Comparison of ENCODE assay signal across 24 cellular contexts in genomic region chr7:2086229-2086628, GRCh38.
"Had no signal": no experiment of that assay in that cellular context is flagged by ENCODE, and none has a peak within 500 bp of the region (broad histone marks: within the 10 kb centered on the region; RNA-seq: fewer than 3 reads in every experiment).

No MANE protein-coding gene starts in this region.

- ATAC-seq: activated CD8-positive, alpha-beta T cell treated with anti-CD3 and anti-CD28 coated beads, Interleukin-2, amount 10 ng/mL, durations not matched to agents 7 days and 5 days; T-helper 17 cell; WTC11 had no signal

- H3K9me3 ChIP-seq: adrenal gland, neutrophil, suprapubic skin had no signal

- H3K36me3 ChIP-seq: adrenal gland, cardiac muscle cell had no signal

- H3K4me3 ChIP-seq: adrenal gland, cardiac muscle cell, coronary artery, skin epidermis, suprapubic skin had no signal

- H3K4me1 ChIP-seq: adrenal gland, parathyroid adenoma, suprapubic skin had no signal

- H3K9me3 Mint-ChIP-seq: activated naive CD4-positive, alpha-beta T cell treated with anti-CD3 and anti-CD28 coated beads, Interleukin-2, amount 50 U/mL, for 24 hours; naive B cell; WTC11 had no signal

- H3K4me3 Mint-ChIP-seq: activated CD8-positive, alpha-beta T cell treated with anti-CD3 and anti-CD28 coated beads, Interleukin-2, amount 10 ng/mL, durations not matched to agents 7 days and 5 days; activated naive CD4-positive, alpha-beta T cell treated with anti-CD3 and anti-CD28 coated beads, Interleukin-2, amount 50 U/mL, for 24 hours; naive B cell; T-helper 17 cell; WTC11 had no signal

- H3K27me3 Mint-ChIP-seq: activated naive CD4-positive, alpha-beta T cell treated with anti-CD3 and anti-CD28 coated beads, Interleukin-2, amount 50 U/mL, for 24 hours; naive B cell; T-helper 17 cell had no signal

- DNase-seq: activated CD4-positive, alpha-beta T cell treated with anti-CD3 and anti-CD28 coated beads for 48 hours; activated CD8-positive, alpha-beta memory T cell treated with anti-CD3 and anti-CD28 coated beads, Interleukin-2, amount 50 U/mL, for 4 hours; activated CD8-positive, alpha-beta T cell treated with anti-CD3 and anti-CD28 coated beads, Interleukin-2, amount 10 ng/mL, durations not matched to agents 7 days and 5 days; activated effector memory CD4-positive, alpha-beta T cell treated with anti-CD3 and anti-CD28 coated beads, Interleukin-2, amount 50 U/mL, for 16 hours; activated T-cell treated with anti-CD3 and anti-CD28 coated beads, Interleukin-2, amount 50 U/mL, for 48 hours; adrenal gland; foreskin fibroblast; glutamatergic neuron; kidney glomerular epithelial cell; naive B cell; retina; stimulated activated CD4-positive, alpha-beta T cell treated with anti-CD3 and anti-CD28 coated beads, Interleukin-15, amount 100 ng/mL, for 24 hours; stimulated activated CD4-positive, alpha-beta T cell treated with anti-CD3 and anti-CD28 coated beads, Interleukin-4, amount 100 ng/mL, for 1 hour; stimulated activated naive CD4-positive, alpha-beta T cell treated with Interleukin-2 at 50 U/mL for 16 hours; T-helper 17 cell; trophoblast cell had no signal

- H3K27me3 ChIP-seq: adrenal gland, cardiac muscle cell, neutrophil, suprapubic skin had no signal

- H3K4me1 Mint-ChIP-seq: WTC11 had no signal

- H3K27ac ChIP-seq: adrenal gland, cardiac muscle cell, coronary artery, neutrophil, parathyroid adenoma, skin epidermis, suprapubic skin had no signal

- H3K27ac Mint-ChIP-seq: activated CD8-positive, alpha-beta T cell treated with anti-CD3 and anti-CD28 coated beads, Interleukin-2, amount 10 ng/mL, durations not matched to agents 7 days and 5 days; activated naive CD4-positive, alpha-beta T cell treated with anti-CD3 and anti-CD28 coated beads, Interleukin-2, amount 50 U/mL, for 24 hours; T-helper 17 cell had no signal
